In the genomic region with DNA sequence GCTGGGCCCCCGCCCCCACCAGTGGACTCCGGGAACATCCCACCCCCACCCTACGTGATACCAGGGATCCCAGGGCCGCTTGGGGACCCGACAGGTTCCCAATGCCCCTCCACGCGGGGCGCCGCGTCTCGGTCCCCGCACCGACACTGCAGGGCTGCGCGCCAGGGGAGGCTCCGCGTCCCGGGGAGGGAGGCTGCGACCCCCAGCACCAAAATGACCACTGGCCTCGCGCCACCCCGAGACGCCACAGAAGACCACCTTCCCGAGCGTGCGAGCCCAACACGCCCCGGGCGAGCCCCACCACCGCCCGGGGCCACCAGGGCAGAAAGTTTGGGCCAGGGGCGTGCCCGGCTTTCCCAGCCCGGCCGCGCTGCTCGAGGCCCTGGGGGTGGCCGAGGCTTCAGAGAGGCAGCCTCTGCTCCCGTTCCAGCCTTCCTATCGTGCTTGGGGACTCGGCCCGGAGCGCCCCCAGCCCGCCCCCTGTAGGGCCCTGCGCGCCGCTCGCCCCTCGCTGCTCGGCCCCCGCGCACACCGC, we compare ENCODE assay signal across 25 cellular contexts. TPM values are rescaled to one million over a fixed set of nuclear protein-coding genes. Genes with fewer than 3 reads are reported as not detected.
A peak's percentile ranks its signal among the peaks of the same experiment; 100 is the strongest.
DNase-seq lines count a peak whose midpoint lies in the region; ATAC-seq, FAIRE-seq and TF ChIP-seq lines count a peak whose summit lies in the region.
"Had no signal": no experiment of that assay in that cellular context is flagged by ENCODE, and none has a peak within 500 bp of the region (broad histone marks: within the 10 kb centered on the region; RNA-seq: fewer than 3 reads in every experiment).

No MANE protein-coding gene starts in this region.

- no peak for FAIRE-seq in HTR-8/SVneo (lab: Jason Lieb, UNC)

- no peak for TF ChIP-seq POLR2A in esophagus muscularis mucosa (IDR thresholded peaks at IDR 0.05; ENCODE audit: low read depth)

- no peaks in the 10 kb centered on the region for H3F3A ChIP-seq in neural cell (ENCODE audit: insufficient read depth, low read length, poor library complexity, severe bottlenecking)

- H3K27ac ChIP-seq in esophagus muscularis mucosa (replicated peaks in 1 of 4) (peak overlapping the region in 2 of 4 donors; percentile 56 to 65), neural cell (ENCODE audit: low read length) (no peak overlapping the region)
- H3K27ac ChIP-seq: BLaER1, gastrocnemius medialis, left lung, neutrophil, SK-N-MC had no signal

- H3K9ac ChIP-seq in neural cell (ENCODE audit: low read length): peak overlapping the region; percentile 74
- H3K9ac ChIP-seq: BLaER1 had no signal

- intact Hi-C loops in esophagus muscularis mucosa (cut with DNase I): no loop called here

- H3K9me3 ChIP-seq in esophagus muscularis mucosa (no peaks in the 10 kb centered on the region), neural cell (ENCODE audit: low read length) (no peaks in the 10 kb centered on the region)
- H3K9me3 ChIP-seq: gastrocnemius medialis, left lung, neutrophil had no signal

- no CpG with 5 or more reads among the region's 53 CpGs for WGBS in esophagus muscularis mucosa

- H3K79me2 ChIP-seq in neural cell (replicated peaks; ENCODE audit: insufficient read depth, low read length): no peaks in the 10 kb centered on the region

- H2AFZ ChIP-seq in neural cell (ENCODE audit: low read depth, low read length): no peak overlapping the region

- H3K4me2 ChIP-seq in neural cell (ENCODE audit: low read length): peak overlapping the region; percentile 84

- H3K4me3 ChIP-seq in esophagus muscularis mucosa: peak overlapping the region; percentile 53 to 57 (median 54)
- peak overlapping the region; percentile 84 for H3K4me3 ChIP-seq in neural cell (ENCODE audit: low read length)
- H3K4me3 ChIP-seq: BLaER1, gastrocnemius medialis, left lung, SK-N-MC had no signal

- TF ChIP-seq EP300 in esophagus muscularis mucosa (IDR thresholded peaks at IDR 0.05) (no peak), neural cell (conservative IDR thresholded peaks at IDR 0.05; ENCODE audit: poor library complexity, severe bottlenecking) (no peak)

- no peak for TF ChIP-seq RAD21 in neural cell (conservative IDR thresholded peaks at IDR 0.05)

- H3K36me3 ChIP-seq in esophagus muscularis mucosa: no peaks in the 10 kb centered on the region
- H3K36me3 ChIP-seq in neural cell (ENCODE audit: insufficient read depth, low read length): no peaks in the 10 kb centered on the region
- H3K36me3 ChIP-seq: BLaER1, gastrocnemius medialis, left lung, neutrophil had no signal

- peaks cover 3 to 58% (median 40%) of the 10 kb centered on the region in 4 donors for H3K4me1 ChIP-seq in esophagus muscularis mucosa
- H3K4me1 ChIP-seq: gastrocnemius medialis, left lung had no signal

- peak; percentile 33 for DNase-seq in NCI-H82 (lab: John Stamatoyannopoulos, UW)
- DNase-seq in NCI-H82 treated with DMSO at 0.1 percent for 48 hours (lab: John Stamatoyannopoulos, UW; ENCODE audit: unreplicated experiment): no peak
- DNase-seq in esophagus muscularis mucosa (ENCODE audit: extremely low spot score): no peak
- no peak for DNase-seq in mucosa of gallbladder (ENCODE audit: low spot score)
- no peak for DNase-seq in HTR-8/SVneo (ENCODE audit: insufficient read length, low spot score)
- DNase-seq: activated naive CD4-positive, alpha-beta T cell treated with anti-CD3 and anti-CD28 coated beads, Interleukin-2, amount 10 ng/mL, durations not matched to agents 7 days and 5 days; aorta; Calu3; gastrocnemius medialis; IMR-90; left lung; MM.1S; NCI-H1694; RPMI8226; stimulated activated CD4-positive, alpha-beta T cell treated with anti-CD3 and anti-CD28 coated beads, Interleukin-4, amount 100 ng/mL, for 24 hours had no signal

- H4K20me1 ChIP-seq in neural cell (ENCODE audit: insufficient read depth): no peaks in the 10 kb centered on the region

- ATAC-seq in GM18873 (IDR thresholded peaks at IDR 0.05; ENCODE audit: low FRiP score, unreplicated experiment) (no peak), GM21825 (IDR thresholded peaks at IDR 0.05; ENCODE audit: unreplicated experiment) (no peak)
- ATAC-seq: gastrocnemius medialis, left lung had no signal

- no peaks in the 10 kb centered on the region for H3K9me2 ChIP-seq in neural cell (ENCODE audit: insufficient read depth, low read length)

- H3K27me3 ChIP-seq in esophagus muscularis mucosa (peaks cover 4 to 100% (median 37%) of the 10 kb centered on the region in 4 donors), neural cell (ENCODE audit: insufficient read depth, low read depth, low read length) (peaks cover 39% of the 10 kb centered on the region)

- TF ChIP-seq CTCF in esophagus muscularis mucosa (IDR thresholded peaks at IDR 0.05) (peak in 1 of 3 experiments; percentile 4), neural cell (IDR thresholded peaks at IDR 0.05; ENCODE audit: poor library complexity, severe bottlenecking) (peak; percentile 43)

TF ChIP-seq in neural cell, 6 proteins besides CTCF, POLR2A, EP300 and RAD21:
- TF ChIP-seq SMC3 (conservative IDR thresholded peaks at IDR 0.05; ENCODE audit: poor library complexity): no peak
- no peak for TF ChIP-seq TAF1 (IDR thresholded peaks at IDR 0.05; ENCODE audit: low read depth)
- no peak for TF ChIP-seq EZH2 (IDR thresholded peaks at IDR 0.05; ENCODE audit: borderline replicate concordance, insufficient read depth, low read length, poor library complexity, severe bottlenecking)
- peak; percentile 20 for TF ChIP-seq MXI1 (conservative IDR thresholded peaks at IDR 0.05; ENCODE audit: poor library complexity, severe bottlenecking)
- TF ChIP-seq POLR2AphosphoS5 (IDR thresholded peaks at IDR 0.05): no peak
TF ChIP-seq in neural cell: peak in this region for 1.

RNA-seq across cellular contexts. Expression of gene RBFOX3, which starts 1.2 kb away (rescaled TPM):
- total RNA-seq in esophagus muscularis mucosa: 10 to 100 TPM in 3 of 4 donors, 1 to 10 TPM in 1; 3.4 to 43.8 (median 17.2) TPM
- polyA plus RNA-seq in neural cell: 6.6 and 8.6 TPM in 2 replicates
- 4.1 and 6.4 TPM in 2 replicates for polyA minus RNA-seq in neural cell
- 0.23 TPM for total RNA-seq in mucosa of gallbladder
- total RNA-seq: A673; activated CD8-positive, alpha-beta memory T cell treated with anti-CD3 and anti-CD28 coated beads for 36 hours; Calu3; epithelial cell of proximal tubule; G401; gastrocnemius medialis; IMR-90; left lung had no signal
